In the genomic region with DNA sequence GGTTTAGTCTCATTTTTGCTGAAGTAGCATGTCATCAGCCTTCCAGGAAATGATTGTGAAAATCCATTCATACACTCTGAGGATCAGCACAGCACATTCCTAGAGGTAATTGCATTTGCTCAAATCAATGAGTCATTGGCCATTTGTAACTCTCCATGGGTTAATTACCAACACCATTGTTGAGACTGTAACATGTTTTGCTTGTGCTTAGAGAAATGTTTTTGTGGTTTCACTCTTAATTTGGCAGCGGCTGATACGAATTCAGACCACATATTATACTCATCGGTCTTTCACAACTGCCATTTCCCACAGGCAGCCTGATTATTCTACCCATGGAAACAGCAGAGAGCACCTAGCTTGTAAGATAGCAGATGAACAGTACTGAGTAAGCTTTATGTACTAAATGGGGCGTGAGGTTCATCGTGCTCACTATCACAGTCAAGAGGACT, we compare ENCODE assay signal across 8 cellular contexts.
DNase-seq lines count a peak whose midpoint lies in the region; ATAC-seq and TF ChIP-seq lines count a peak whose summit lies in the region.
"Had no signal": no experiment of that assay in that cellular context is flagged by ENCODE, and none has a peak within 500 bp of the region (broad histone marks: within the 10 kb centered on the region; RNA-seq: fewer than 3 reads in every experiment).

No MANE protein-coding gene starts in this region.

- TF ChIP-seq CTCF in astrocyte of the cerebellum (IDR thresholded peaks at IDR 0.05; ENCODE audit: low read depth, low read length, missing control alignments) (no peak), GM10248 (IDR thresholded peaks at IDR 0.05; ENCODE audit: control extremely low read depth, extremely low read depth, low read depth, missing control alignments) (no peak)

- no peak overlapping the region for H4K8ac ChIP-seq in mesenchymal stem cell (ENCODE audit: low read length)

- no peak overlapping the region for H3K4ac ChIP-seq in mesenchymal stem cell (ENCODE audit: low read depth in 1 of 2, low read length in 2 of 2)

- no peak overlapping the region for H2BK120ac ChIP-seq in mesenchymal stem cell (ENCODE audit: low read depth, low read length)

- no peak for ATAC-seq in GM18498 (IDR thresholded peaks at IDR 0.05; ENCODE audit: unreplicated experiment)
- ATAC-seq: HCT116 had no signal

- POLR2A ChIA-PET in GM10248 (lab: Yijun Ruan, JAX) = no interaction called here

- in situ Hi-C loops in astrocyte of the cerebellum (cut with HindIII; ENCODE audit: low sequenced_read_pairs) = no loop called here

- H3K4me3 ChIP-seq in MG63 (no peak overlapping the region), astrocyte of the cerebellum (ENCODE audit: low read depth, low read length) (no peak overlapping the region), mesenchymal stem cell (ENCODE audit: insufficient read depth in 1 of 2, low read depth in 1 of 2, low read length in 2 of 2) (no peak overlapping the region)

- no peaks in the 10 kb centered on the region for H3K4me1 ChIP-seq in mesenchymal stem cell (ENCODE audit: control insufficient read depth, insufficient read depth, low read depth, low read length)

- CTCF ChIA-PET in GM10248 (lab: Yijun Ruan, JAX) = interaction anchor here (2.0 to 6.7 kb wide), 2 partner anchors 113 to 468 kb away, joined by 7 to 42 read pairs; no protein-coding TSS in a partner anchor

- H3K9ac ChIP-seq in mesenchymal stem cell (ENCODE audit: low read length) = no peak overlapping the region

- H2AK5ac ChIP-seq in mesenchymal stem cell (ENCODE audit: low read length, severe bottlenecking) = no peak overlapping the region

- no peak overlapping the region for H3K14ac ChIP-seq in mesenchymal stem cell (ENCODE audit: low read length in 2 of 2)

- H3K4me2 ChIP-seq in mesenchymal stem cell (ENCODE audit: low read length, poor library complexity, severe bottlenecking) = no peak overlapping the region

- H2BK5ac ChIP-seq in mesenchymal stem cell (ENCODE audit: low read depth, low read length, poor library complexity, severe bottlenecking) = no peak overlapping the region

- H3K18ac ChIP-seq in mesenchymal stem cell (ENCODE audit: low read depth in 1 of 2, low read length in 2 of 2) = no peak overlapping the region

- H3K36me3 ChIP-seq in MG63 (no peaks in the 10 kb centered on the region), mesenchymal stem cell (ENCODE audit: control insufficient read depth in 1 of 2, insufficient read depth in 2 of 2, low read depth in 1 of 2, low read length in 2 of 2) (no peaks in the 10 kb centered on the region)

- H3K9me3 ChIP-seq in MG63 (no peaks in the 10 kb centered on the region), mesenchymal stem cell (ENCODE audit: control insufficient read depth, low read length) (peaks cover 8% of the 10 kb centered on the region)

- WGBS in mesenchymal stem cell = no CpG with 5 or more reads among the region's 5 CpGs

- no peak overlapping the region for H3K23ac ChIP-seq in mesenchymal stem cell (ENCODE audit: low read length in 2 of 2)

- H3K27me3 ChIP-seq in MG63 (peaks cover 19% of the 10 kb centered on the region), mesenchymal stem cell (ENCODE audit: control insufficient read depth in 1 of 2, insufficient read depth in 1 of 2, low read length in 2 of 2) (peaks cover 10 to 59% of the 10 kb centered on the region in 2 experiments)

- no peaks in the 10 kb centered on the region for H3K79me1 ChIP-seq in mesenchymal stem cell (replicated peaks; ENCODE audit: low read length, poor library complexity, severe bottlenecking)

- DNase-seq in EL (peak; percentile 37), MG63 (peak; percentile 9), astrocyte of the cerebellum (ENCODE audit: low read depth) (peak; percentile 94), mesenchymal stem cell (peak; percentile 88), GM10248 (ENCODE audit: extremely low spot score) (no peak), epidermal melanocyte (ENCODE audit: insufficient read length, low spot score) (no peak)

- H2BK12ac ChIP-seq in mesenchymal stem cell (ENCODE audit: low read length in 2 of 2) = no peak overlapping the region

- no peak overlapping the region for H4K91ac ChIP-seq in mesenchymal stem cell (ENCODE audit: low read length)

- no peak overlapping the region for H3K27ac ChIP-seq in mesenchymal stem cell (ENCODE audit: low read length, poor library complexity, severe bottlenecking)

- H2BK15ac ChIP-seq in mesenchymal stem cell (ENCODE audit: low read depth, poor library complexity, severe bottlenecking) = no peak overlapping the region

- no peak overlapping the region for H2AFZ ChIP-seq in mesenchymal stem cell (ENCODE audit: low read depth, low read length)

Comparison
In these comparisons a context has a peak if more than half of its experiments do, and no peak if none do; other contexts are left out.
1. DNase-seq: peak in EL (single experiment), MG63 (single experiment), astrocyte of the cerebellum (single experiment) and mesenchymal stem cell (single experiment); none in GM10248 (single experiment) and epidermal melanocyte (single experiment).